In genomic region chr10:51086695-51087094, GRCh38 we compare ENCODE assay signal across 3 cellular contexts.
TF ChIP-seq lines count a peak whose summit lies in the region.

No MANE protein-coding gene starts in this region.

TF ChIP-seq in SK-N-SH, 30 proteins besides CTCF, POLR2A, EP300 and RAD21 (continued from another document):
- TF ChIP-seq USF2 (IDR thresholded peaks at IDR 0.05; ENCODE audit: borderline replicate concordance, low read depth, low read length) (no peak), POLR2AphosphoS5 (IDR thresholded peaks at IDR 0.05; ENCODE audit: low read depth, low read length) (no peak)

TF ChIP-seq in SK-N-SH treated with all-trans-retinoic acid at 6 μM for 48 hours, 23 proteins besides CTCF, POLR2A, EP300 and RAD21 (continued from another document):
- no peak for TF ChIP-seq TSHZ2 (CRISPR knock-in tag; IDR thresholded peaks at IDR 0.05)

TF ChIP-seq in WTC11, 78 proteins besides CTCF, POLR2A, EP300 and RAD21 (continued from another document):
- TF ChIP-seq AR (CRISPR knock-in tag; IDR thresholded peaks at IDR 0.05) (no peak), ESRRA (CRISPR knock-in tag; IDR thresholded peaks at IDR 0.05; ENCODE audit: borderline replicate concordance) (no peak), NFYB (CRISPR knock-in tag; conservative IDR thresholded peaks at IDR 0.05; ENCODE audit: low read depth) (no peak), STAT6 (CRISPR knock-in tag; conservative IDR thresholded peaks at IDR 0.05; ENCODE audit: low read depth) (no peak), HMGA2 (CRISPR knock-in tag; IDR thresholded peaks at IDR 0.05) (no peak), PREB (CRISPR knock-in tag; IDR thresholded peaks at IDR 0.05; ENCODE audit: borderline replicate concordance) (no peak), ERG (CRISPR knock-in tag; IDR thresholded peaks at IDR 0.05) (no peak), USF2 (CRISPR knock-in tag; IDR thresholded peaks at IDR 0.05) (no peak), E2F5 (CRISPR knock-in tag; IDR thresholded peaks at IDR 0.05) (no peak), ZNF317 (CRISPR knock-in tag; IDR thresholded peaks at IDR 0.05; ENCODE audit: borderline replicate concordance, low read depth) (no peak), SMAD4 (CRISPR knock-in tag; IDR thresholded peaks at IDR 0.05) (no peak), USF1 (CRISPR knock-in tag; IDR thresholded peaks at IDR 0.05) (no peak), ELF4 (CRISPR knock-in tag; IDR thresholded peaks at IDR 0.05; ENCODE audit: low read depth) (no peak)
TF ChIP-seq in WTC11: peak in this region for 0.
